Comparison of ENCODE assay signal across 9 cellular contexts in the genomic region with DNA sequence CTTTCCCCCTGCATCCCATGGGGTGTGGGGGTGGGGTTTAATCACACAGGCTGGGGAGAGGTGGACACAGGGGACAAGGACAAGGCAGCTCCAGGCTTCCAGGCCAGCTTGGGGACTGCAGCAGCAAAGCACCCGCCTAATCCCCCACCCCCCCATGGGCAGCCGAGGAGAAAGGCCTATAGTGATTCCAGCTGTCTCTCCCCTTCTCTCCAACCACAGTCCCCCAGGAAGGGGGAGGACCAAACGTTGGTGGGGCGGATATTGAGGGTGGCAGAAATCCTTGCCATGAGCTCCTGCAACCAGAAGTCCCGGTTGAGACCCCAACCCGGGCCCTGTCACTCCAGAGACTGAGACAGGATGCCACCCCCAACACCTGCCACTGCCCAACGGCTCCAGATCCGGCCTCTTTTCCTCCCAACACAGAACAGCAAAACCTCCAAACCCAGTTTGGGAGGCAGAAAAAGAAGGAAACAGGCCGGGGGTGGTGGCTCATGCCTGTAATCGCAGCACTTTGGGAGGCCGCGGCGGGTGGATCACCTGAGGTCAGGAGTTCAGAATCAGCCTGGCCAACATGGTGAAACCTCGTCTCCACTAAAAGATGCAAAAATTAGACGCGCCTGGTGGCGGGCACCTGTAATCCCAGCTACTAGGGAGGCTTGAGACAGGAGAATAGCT. TPM values are rescaled to one million over a fixed set of nuclear protein-coding genes. Genes with fewer than 3 reads are reported as not detected.
A peak's percentile ranks its signal among the peaks of the same experiment; 100 is the strongest.
DNase-seq lines count a peak whose midpoint lies in the region; ATAC-seq and TF ChIP-seq lines count a peak whose summit lies in the region.
"Had no signal": no experiment of that assay in that cellular context is flagged by ENCODE, and none has a peak within 500 bp of the region (broad histone marks: within the 10 kb centered on the region; RNA-seq: fewer than 3 reads in every experiment).

No MANE protein-coding gene starts in this region.

- TF ChIP-seq CTCF in lung (IDR thresholded peaks at IDR 0.05; ENCODE audit: control extremely low read depth, extremely low read depth) (no peak), thoracic aorta (IDR thresholded peaks at IDR 0.05) (no peak)

- H3K4me3 Mint-ChIP-seq in activated T-cell treated with anti-CD3 and anti-CD28 coated beads, Interleukin-2, amount 50 U/mL, for 72 hours, result peak overlapping the region; percentile 74 to 75
- H3K4me3 Mint-ChIP-seq in central memory CD8-positive, alpha-beta T cell, result peak overlapping the region; percentile 65
- H3K4me3 Mint-ChIP-seq: activated CD4-positive, alpha-beta T cell treated with anti-CD3 and anti-CD28 coated beads, Interleukin-2, amount 10 ng/mL, durations not matched to agents 7 days and 5 days had no signal

- peaks cover 15% of the 10 kb centered on the region for H3K27me3 Mint-ChIP-seq in activated T-cell treated with anti-CD3 and anti-CD28 coated beads, Interleukin-2, amount 50 U/mL, for 72 hours (ENCODE audit: low read depth)
- peaks cover 21% of the 10 kb centered on the region for H3K27me3 Mint-ChIP-seq in central memory CD8-positive, alpha-beta T cell

- no peaks in the 10 kb centered on the region for H3K9me3 Mint-ChIP-seq in activated T-cell treated with anti-CD3 and anti-CD28 coated beads, Interleukin-2, amount 50 U/mL, for 72 hours
- no peaks in the 10 kb centered on the region for H3K9me3 Mint-ChIP-seq in central memory CD8-positive, alpha-beta T cell
- H3K9me3 Mint-ChIP-seq: activated CD4-positive, alpha-beta T cell treated with anti-CD3 and anti-CD28 coated beads, Interleukin-2, amount 10 ng/mL, durations not matched to agents 7 days and 5 days had no signal

- H3K27ac Mint-ChIP-seq in activated T-cell treated with anti-CD3 and anti-CD28 coated beads, Interleukin-2, amount 50 U/mL, for 72 hours, result no peak overlapping the region
- no peak overlapping the region for H3K27ac Mint-ChIP-seq in central memory CD8-positive, alpha-beta T cell (ENCODE audit: low read depth)
- H3K27ac Mint-ChIP-seq: activated CD4-positive, alpha-beta T cell treated with anti-CD3 and anti-CD28 coated beads, Interleukin-2, amount 10 ng/mL, durations not matched to agents 7 days and 5 days had no signal

- peaks cover 0 to 13% of the 10 kb centered on the region in 2 donors for H3K36me3 ChIP-seq in lung (ENCODE audit: control insufficient read depth in 2 of 2, insufficient read depth in 2 of 2, low read length in 2 of 2)
- H3K36me3 ChIP-seq in thoracic aorta, result no peaks in the 10 kb centered on the region

- peak overlapping the region; percentile 72 to 96 for H3K27ac ChIP-seq in lung (ENCODE audit: low read depth in 1 of 2, low read length in 1 of 2)
- H3K27ac ChIP-seq in thoracic aorta, result peak overlapping the region; percentile 79 to 82

- no peaks in the 10 kb centered on the region for H3K27me3 ChIP-seq in lung (ENCODE audit: control insufficient read depth, insufficient read depth)
- H3K27me3 ChIP-seq in thoracic aorta (replicated peaks; ENCODE audit: insufficient read depth), result no peaks in the 10 kb centered on the region

- WGBS in lung, 2 donors, result 16 to 22% methylated on average over 16 to 17 of the region's 17 CpGs

- peak overlapping the region; percentile 47 for H3K4me3 ChIP-seq in lung
- peak overlapping the region; percentile 76 for H3K4me3 ChIP-seq in thoracic aorta

- DNase-seq in activated T-cell treated with anti-CD3 and anti-CD28 coated beads, Interleukin-2, amount 50 U/mL, for 72 hours, result no peak
- no peak for DNase-seq in activated T-cell treated with anti-CD3 and anti-CD28 coated beads, Interleukin-2, amount 50 U/mL, for 1 hour
- DNase-seq in central memory CD8-positive, alpha-beta T cell (ENCODE audit: low spot score in 2 of 2), result no peak
- DNase-seq in lung (ENCODE audit: low spot score) (no peak), thoracic aorta (ENCODE audit: low spot score) (no peak), HCEC 1CT (no peak), OCI-M2 (lab: John Stamatoyannopoulos, UW; ENCODE audit: unreplicated experiment) (no peak), NCI-H1417 (lab: John Stamatoyannopoulos, UW) (no peak)

- H3K4me1 Mint-ChIP-seq in activated T-cell treated with anti-CD3 and anti-CD28 coated beads, Interleukin-2, amount 50 U/mL, for 72 hours (ENCODE audit: low read depth), result peaks cover 25% of the 10 kb centered on the region
- peaks cover 29% of the 10 kb centered on the region for H3K4me1 Mint-ChIP-seq in central memory CD8-positive, alpha-beta T cell

- no peaks in the 10 kb centered on the region for H3K9me3 ChIP-seq in lung (ENCODE audit: control insufficient read depth in 2 of 2, insufficient read depth in 1 of 2, low read length in 1 of 2)
- H3K9me3 ChIP-seq in thoracic aorta, result no peaks in the 10 kb centered on the region

- peaks cover 15 to 23% of the 10 kb centered on the region in 2 donors for H3K4me1 ChIP-seq in lung (ENCODE audit: control insufficient read depth in 2 of 2, insufficient read depth in 2 of 2, low read length in 2 of 2)
- H3K4me1 ChIP-seq in thoracic aorta (ENCODE audit: control insufficient read depth in 1 of 2, low read depth in 2 of 2), result peaks cover 24 to 58% of the 10 kb centered on the region in 2 donors

- ATAC-seq in activated T-cell treated with anti-CD3 and anti-CD28 coated beads, Interleukin-2, amount 50 U/mL, for 72 hours (replicated peaks in 1 of 2), result no peak
- no peak for ATAC-seq in central memory CD8-positive, alpha-beta T cell (replicated peaks; ENCODE audit: extremely low read depth, poor library complexity, severe bottlenecking)
- ATAC-seq in lung (ENCODE audit: insufficient read depth, low FRiP score) (no peak), thoracic aorta (ENCODE audit: insufficient number of reproducible peaks, low FRiP score, low read depth) (no peak)

- no peaks in the 10 kb centered on the region for H3K36me3 Mint-ChIP-seq in activated T-cell treated with anti-CD3 and anti-CD28 coated beads, Interleukin-2, amount 50 U/mL, for 72 hours (ENCODE audit: insufficient read depth in 2 of 2)
- H3K36me3 Mint-ChIP-seq in central memory CD8-positive, alpha-beta T cell (ENCODE audit: insufficient read depth), result peaks cover 3% of the 10 kb centered on the region

RNA-seq across cellular contexts. Expression of a gene that starts 1.7 kb away (rescaled TPM):
- total RNA-seq in activated T-cell treated with anti-CD3 and anti-CD28 coated beads, Interleukin-2, amount 50 U/mL, for 72 hours, result under 1 TPM in 1 of 2 donors, not detected in 1; 0.43 TPM
- total RNA-seq in lung (10 to 100 TPM; 21.3 to 35.6 TPM), thoracic aorta (10 to 100 TPM; 20.3 to 32.9 TPM)
- polyA plus RNA-seq in lung, result 10 to 100 TPM; 17.5 to 19.8 TPM
- total RNA-seq: activated CD4-positive, alpha-beta T cell treated with anti-CD3 and anti-CD28 coated beads, Interleukin-2, amount 10 ng/mL, durations not matched to agents 7 days and 5 days had no signal

RNA-seq across cellular contexts. Expression of a gene that starts 58.3 kb away (rescaled TPM):
- total RNA-seq in activated T-cell treated with anti-CD3 and anti-CD28 coated beads, Interleukin-2, amount 50 U/mL, for 72 hours, result 1 to 10 TPM; 7.0 to 9.9 TPM
- total RNA-seq in lung (10 to 100 TPM; 17.1 to 17.3 TPM), thoracic aorta (1 to 10 TPM; 8.1 to 8.5 TPM)
- polyA plus RNA-seq in lung, result 10 to 100 TPM in 1 of 2 donors, 1 to 10 TPM in 1; 9.5 to 12.5 TPM

Comparison
In these comparisons a context has a peak if more than half of its experiments do, and no peak if none do; other contexts are left out.
1. RNA of a gene that starts 1.7 kb away (total RNA-seq): 21.3 to 35.6 TPM in lung and 20.3 to 32.9 TPM in thoracic aorta; 0.43 TPM in activated T-cell treated with anti-CD3 and anti-CD28 coated beads, Interleukin-2, amount 50 U/mL, for 72 hours; every median in the first group is over 10 times any median in the second.